Comparison of ENCODE assay signal across 8 cellular contexts in the genomic region with DNA sequence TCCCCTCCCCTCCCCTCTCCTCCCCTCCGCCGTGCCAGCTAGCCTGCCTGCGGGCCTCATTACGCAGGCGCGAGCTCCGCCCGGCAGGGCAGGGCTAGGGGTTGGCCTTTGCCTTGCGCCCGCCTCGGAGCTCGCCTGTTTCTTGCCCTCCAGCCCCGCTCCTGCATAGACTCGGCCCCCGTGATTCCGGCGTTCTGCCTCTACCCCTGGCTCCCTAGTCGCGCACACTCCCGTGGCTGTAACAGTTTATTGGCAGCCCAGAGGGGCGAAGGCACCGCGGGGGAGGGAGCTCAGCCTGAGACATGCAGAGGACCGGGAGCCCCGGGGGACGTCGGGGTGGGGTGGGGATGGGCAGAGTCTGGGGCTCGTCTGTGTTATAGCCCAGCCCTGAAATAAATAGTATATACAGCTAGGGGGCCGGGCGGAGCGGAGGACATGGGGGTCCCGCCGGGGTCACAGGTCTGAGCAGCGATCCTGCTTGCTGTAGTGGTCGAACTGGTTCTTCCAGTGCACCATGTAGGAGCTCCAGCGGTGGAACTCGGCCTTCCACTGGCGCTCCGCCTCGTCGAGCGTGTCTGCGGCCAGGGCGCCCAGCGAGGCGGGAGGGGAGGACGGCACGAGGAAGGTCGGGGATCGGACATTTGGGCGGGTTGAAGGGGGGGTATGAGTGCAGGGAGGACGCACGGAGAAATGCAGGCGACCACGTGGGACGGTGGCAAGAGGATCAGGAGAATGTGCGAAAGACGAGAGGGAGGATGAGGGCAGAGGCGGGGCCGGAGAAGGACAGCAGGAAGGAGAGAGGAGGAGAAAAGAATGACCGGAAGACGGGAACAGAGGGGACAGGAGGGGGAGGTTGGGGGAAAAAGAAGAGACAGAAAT. TPM values are rescaled to one million over a fixed set of nuclear protein-coding genes. Genes with fewer than 3 reads are reported as not detected.
A peak's percentile ranks its signal among the peaks of the same experiment; 100 is the strongest.
DNase-seq lines count a peak whose midpoint lies in the region; ATAC-seq lines count a peak whose summit lies in the region.

No MANE protein-coding gene starts in this region.

- DNase-seq in AG08395 (ENCODE audit: low spot score): peak; percentile 100
- DNase-seq in NCI-H460 (ENCODE audit: extremely low read depth, low read depth): peak; percentile 92
- peak; percentile 91 for DNase-seq in activated CD4-positive, CD25-positive, alpha-beta regulatory T cell treated with anti-CD3 and anti-CD28 coated beads, Interleukin-2, amount 50 U/mL, for 72 hours
- peak; percentile 40 to 79 for DNase-seq in cerebellar nuclear complex (lab: John Stamatoyannopoulos, UW)
- peak; percentile 83 for DNase-seq in kidney glomerular epithelial cell (lab: John Stamatoyannopoulos, UW)
- peak; percentile 94 for DNase-seq in stimulated activated CD4-positive, alpha-beta T cell treated with anti-CD3 and anti-CD28 coated beads, Interleukin-15, amount 100 ng/mL, for 24 hours

- peak; percentile 80 for ATAC-seq in GM19023 (IDR thresholded peaks at IDR 0.05; ENCODE audit: unreplicated experiment)
- ATAC-seq in HG03196 (IDR thresholded peaks at IDR 0.05; ENCODE audit: unreplicated experiment): peak; percentile 47

RNA-seq across cellular contexts. Expression of gene UFSP1, which starts 0.5 kb away (rescaled TPM):
- total RNA-seq in NCI-H460 (2014; rRNA removed; shearing (Covaris generic)): 4.6 and 7.0 TPM in 2 replicates
- polyA plus RNA-seq in NCI-H460 (2014; cell fraction: nucleus; rRNA removed): 9.3 and 11.3 TPM in 2 replicates

RNA-seq across cellular contexts. Expression of gene ACHE, which starts 5.7 kb away (rescaled TPM):
- 0.17 and 0.27 TPM in 2 replicates for total RNA-seq in NCI-H460 (2014; rRNA removed; shearing (Covaris generic))
- polyA plus RNA-seq in NCI-H460 (2014; cell fraction: nucleus; rRNA removed): 0.25 TPM in 1 of 2 replicates, not detected in the other

RNA-seq across cellular contexts. Expression of gene SRRT, which starts 15.1 kb away (rescaled TPM):
- total RNA-seq in NCI-H460 (2014; rRNA removed; shearing (Covaris generic)): 43.4 and 44.0 TPM in 2 replicates
- 215 and 246 TPM in 2 replicates for polyA plus RNA-seq in NCI-H460 (2014; cell fraction: nucleus; rRNA removed)

RNA-seq across cellular contexts. Expression of gene TRIP6, which starts 22.8 kb away (rescaled TPM):
- total RNA-seq in NCI-H460 (2014; rRNA removed; shearing (Covaris generic)): 75.8 and 78.5 TPM in 2 replicates
- 206 and 245 TPM in 2 replicates for polyA plus RNA-seq in NCI-H460 (2014; cell fraction: nucleus; rRNA removed)

RNA-seq across cellular contexts. Expression of gene SLC12A9, which starts 37.5 kb away (rescaled TPM):
- total RNA-seq in NCI-H460 (2014; rRNA removed; shearing (Covaris generic)): 10.5 and 11.8 TPM in 2 replicates
- 48.8 and 52.1 TPM in 2 replicates for polyA plus RNA-seq in NCI-H460 (2014; cell fraction: nucleus; rRNA removed)

Comparison
In these comparisons a context has a peak if more than half of its experiments do, and no peak if none do; other contexts are left out.
1. Peak in every context shown above with its lines: DNase-seq and ATAC-seq.